Comparison of ENCODE assay signal across 14 cellular contexts in the genomic region with DNA sequence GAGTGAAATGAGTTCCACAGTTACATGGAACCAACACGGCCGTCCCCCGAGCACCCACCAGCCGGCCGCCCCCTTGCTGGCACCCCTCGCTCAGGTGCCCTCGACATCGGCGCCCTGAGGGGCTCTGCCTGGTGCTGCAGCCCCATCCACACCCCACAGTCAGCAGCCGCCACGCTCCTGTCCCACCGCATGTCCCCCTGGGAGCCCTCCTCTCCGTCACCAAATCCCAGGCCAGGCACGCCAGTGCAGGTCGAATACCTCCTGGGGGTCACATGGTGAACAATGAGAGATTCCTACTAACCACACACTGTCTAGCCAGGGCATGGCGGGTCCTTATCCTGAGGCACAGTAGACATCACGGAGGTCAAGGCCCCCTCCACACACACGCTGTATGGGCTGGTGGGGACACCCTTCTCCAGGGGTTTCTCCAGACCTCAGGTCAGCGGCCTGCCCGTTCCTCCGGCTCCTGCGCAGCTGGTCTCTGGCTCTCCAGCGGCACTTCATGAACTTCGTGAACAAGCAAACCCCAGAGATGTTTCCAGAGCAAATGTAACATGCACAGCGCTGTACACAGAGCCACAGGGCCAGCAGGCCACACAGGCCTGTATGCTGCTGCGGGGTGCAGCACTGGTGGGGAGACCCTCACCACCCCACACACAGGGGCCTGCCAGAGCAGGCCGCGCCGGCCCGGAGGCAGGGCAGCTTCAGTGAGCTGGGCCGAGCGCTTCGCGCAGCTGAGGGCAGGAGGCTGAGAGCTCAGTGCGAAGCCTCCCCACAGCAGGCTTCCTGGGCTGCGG. TPM values are rescaled to one million over a fixed set of nuclear protein-coding genes. Genes with fewer than 3 reads are reported as not detected.
DNase-seq lines count a peak whose midpoint lies in the region; ATAC-seq and TF ChIP-seq lines count a peak whose summit lies in the region.
"Had no signal": no experiment of that assay in that cellular context is flagged by ENCODE, and none has a peak within 500 bp of the region (broad histone marks: within the 10 kb centered on the region; RNA-seq: fewer than 3 reads in every experiment).

No MANE protein-coding gene starts in this region.

- H3K56ac ChIP-seq in H9 (ENCODE audit: insufficient read length, low read depth, low read length): no peak overlapping the region

- H3T11ph ChIP-seq in H9 (ENCODE audit: low read length): no peak overlapping the region

- H2BK5ac ChIP-seq in H9 (ENCODE audit: insufficient read length, low read length): no peak overlapping the region

- H2BK120ac ChIP-seq in H9 (ENCODE audit: low read depth, low read length, poor library complexity, severe bottlenecking): no peak overlapping the region

- peaks cover 18% of the 10 kb centered on the region for H3K4me1 Mint-ChIP-seq in T-helper 1 cell treated with Interleukin-12 subunit alpha and Interleukin-12 subunit beta and Interleukin-4 antibody, amounts not matched to agents 30 μg/mL and 1 μg/mL, for 36 hours (ENCODE audit: low read depth)
- no peaks in the 10 kb centered on the region for H3K4me1 Mint-ChIP-seq in H9

- H3K4ac ChIP-seq in H9 (ENCODE audit: low read depth, low read length): no peak overlapping the region

- DNase-seq in T-helper 1 cell (no peak), H9 (peak; percentile 14), ecto neural progenitor cell (ENCODE audit: low spot score) (peak; percentile 35), posterior vena cava (ENCODE audit: low spot score) (peak; percentile 70), NCI-H2081 (lab: John Stamatoyannopoulos, UW) (no peak), ureter (ENCODE audit: low spot score) (no peak)
- DNase-seq: NCI-H1048, SW 1271 had no signal

- H2BK15ac ChIP-seq in H9 (ENCODE audit: low read depth, low read length): no peak overlapping the region

- no peak overlapping the region for H3K14ac ChIP-seq in H9 (ENCODE audit: insufficient read depth, low read length)

- H3K9ac ChIP-seq in H9 (ENCODE audit: extremely low read depth, insufficient read length, low read length): no peak overlapping the region

- no peak overlapping the region for H4K5ac ChIP-seq in H9 (ENCODE audit: insufficient read length, low read depth, low read length)

- H4K91ac ChIP-seq in H9 (ENCODE audit: insufficient read length, low read depth, low read length): no peak overlapping the region

- H3K4me3 Mint-ChIP-seq in T-helper 1 cell treated with Interleukin-12 subunit alpha and Interleukin-12 subunit beta and Interleukin-4 antibody, amounts not matched to agents 30 μg/mL and 1 μg/mL, for 36 hours: peak overlapping the region; percentile 50
- H3K4me3 Mint-ChIP-seq in H9: no peak overlapping the region
- H3K4me3 Mint-ChIP-seq: CD4-positive, CD25-positive, alpha-beta regulatory T cell had no signal

- no peak overlapping the region for H4K8ac ChIP-seq in H9 (replicated peaks; ENCODE audit: insufficient read length, low read depth, low read length)

- H3K27me3 ChIP-seq in H9 (ENCODE audit: insufficient read depth, low read length): no peaks in the 10 kb centered on the region
- H3K27me3 ChIP-seq: cardiac muscle cell had no signal

- H3K79me1 ChIP-seq in H9 (ENCODE audit: insufficient read depth, low read depth, low read length, poor library complexity, severe bottlenecking): no peaks in the 10 kb centered on the region

- no peak overlapping the region for H3K18ac ChIP-seq in H9 (ENCODE audit: insufficient read length, low read depth, low read length)

- H2AFZ ChIP-seq in H9 (ENCODE audit: low read length): no peak overlapping the region

- H3K36me3 Mint-ChIP-seq in T-helper 1 cell treated with Interleukin-12 subunit alpha and Interleukin-12 subunit beta and Interleukin-4 antibody, amounts not matched to agents 30 μg/mL and 1 μg/mL, for 36 hours (ENCODE audit: low read depth): peaks cover 30% of the 10 kb centered on the region
- H3K36me3 Mint-ChIP-seq in H9 (ENCODE audit: insufficient read depth in 1 of 3, low read depth in 3 of 3): peaks cover 36 to 60% (median 54%) of the 10 kb centered on the region in 3 experiments

- no CpG with 5 or more reads among the region's 36 CpGs for WGBS in H9 (ENCODE audit: extremely low coverage, insufficient read length, low lambda C conversion rate)

- H3K23me2 ChIP-seq in H9 (ENCODE audit: insufficient read length, low read depth, low read length, poor library complexity, severe bottlenecking): no peaks in the 10 kb centered on the region

- ATAC-seq in HG03378 (IDR thresholded peaks at IDR 0.05; ENCODE audit: unreplicated experiment): no peak

- intact Hi-C loops in posterior vena cava (cut with DNase I): no loop called here

- no peaks in the 10 kb centered on the region for H4K20me1 ChIP-seq in H9 (ENCODE audit: control insufficient read depth, insufficient read depth, insufficient read length)

- no peaks in the 10 kb centered on the region for H3K79me2 ChIP-seq in H9 (ENCODE audit: insufficient read depth, low read length)

- H3K23ac ChIP-seq in H9 (ENCODE audit: insufficient read length, low read depth, low read length): no peak overlapping the region

- TF ChIP-seq CTCF in H9 (conservative IDR thresholded peaks at IDR 0.05): no peak

- H3K9me3 Mint-ChIP-seq in T-helper 1 cell treated with Interleukin-12 subunit alpha and Interleukin-12 subunit beta and Interleukin-4 antibody, amounts not matched to agents 30 μg/mL and 1 μg/mL, for 36 hours: no peaks in the 10 kb centered on the region
- peaks cover 2 to 4% of the 10 kb centered on the region in 2 experiments; a peak in 2 of 5 replicates for H3K9me3 Mint-ChIP-seq in H9

- no peak overlapping the region for H3K27ac ChIP-seq in H9 (ENCODE audit: insufficient read length, low read depth, low read length)
- H3K27ac ChIP-seq: 22Rv1, cardiac muscle cell had no signal

- H3K27me3 Mint-ChIP-seq in T-helper 1 cell treated with Interleukin-12 subunit alpha and Interleukin-12 subunit beta and Interleukin-4 antibody, amounts not matched to agents 30 μg/mL and 1 μg/mL, for 36 hours (ENCODE audit: low read depth): no peaks in the 10 kb centered on the region
- H3K27me3 Mint-ChIP-seq in H9 (ENCODE audit: low read depth): no peaks in the 10 kb centered on the region
- H3K27me3 Mint-ChIP-seq: CD4-positive, CD25-positive, alpha-beta regulatory T cell; IgD-negative memory B cell had no signal

- no peak overlapping the region for H3K4me2 ChIP-seq in H9 (ENCODE audit: insufficient read depth, insufficient read length, low read length)

- H3K4me1 ChIP-seq in H9 (ENCODE audit: insufficient read depth, low read length): no peaks in the 10 kb centered on the region

- H2AK5ac ChIP-seq in H9 (ENCODE audit: insufficient read length, low read length): no peak overlapping the region

- H3K27ac Mint-ChIP-seq in T-helper 1 cell treated with Interleukin-12 subunit alpha and Interleukin-12 subunit beta and Interleukin-4 antibody, amounts not matched to agents 30 μg/mL and 1 μg/mL, for 36 hours: peak overlapping the region; percentile 80
- no peak overlapping the region for H3K27ac Mint-ChIP-seq in H9

- no peak overlapping the region for H2BK12ac ChIP-seq in H9 (ENCODE audit: insufficient read length, low read depth, low read length)

- H3K9me3 ChIP-seq in H9 (ENCODE audit: control insufficient read depth, low read depth, low read length): no peaks in the 10 kb centered on the region

- no peak overlapping the region for H2BK20ac ChIP-seq in H9 (ENCODE audit: low read depth, low read length, poor library complexity, severe bottlenecking)

RNA-seq across cellular contexts. Expression of a gene that starts 21.8 kb away (rescaled TPM):
- total RNA-seq in H9 (2021) (32.1 and 34.8 TPM in 2 replicates), posterior vena cava (10 to 100 TPM; 27.1 to 27.4 TPM), ureter (42.6 TPM)

Comparison
In these comparisons a context has a peak if more than half of its experiments do, and no peak if none do; other contexts are left out.
1. DNase-seq: peak in H9 (single experiment), ecto neural progenitor cell (single experiment) and posterior vena cava (single experiment); none in T-helper 1 cell (0 of 5), NCI-H2081 (0 of 2) and ureter (single experiment).